Comparison of ENCODE assay signal across 10 cellular contexts in genomic region chr1:150429805-150430204, GRCh38. TPM values are rescaled to one million over a fixed set of nuclear protein-coding genes. Genes with fewer than 3 reads are reported as not detected.
DNase-seq lines count a peak whose midpoint lies in the region; ATAC-seq, FAIRE-seq and TF ChIP-seq lines count a peak whose summit lies in the region.
"Had no signal": no experiment of that assay in that cellular context is flagged by ENCODE, and none has a peak within 500 bp of the region (broad histone marks: within the 10 kb centered on the region; RNA-seq: fewer than 3 reads in every experiment).

No MANE protein-coding gene starts in this region.

- peaks cover 5% of the 10 kb centered on the region for H3K36me3 Mint-ChIP-seq in activated CD8-positive, alpha-beta T cell treated with anti-CD3 and anti-CD28 coated beads, Interleukin-2, amount 10 ng/mL, durations not matched to agents 7 days and 5 days (ENCODE audit: low read depth)

- no peaks in the 10 kb centered on the region for H3K27me3 Mint-ChIP-seq in activated CD8-positive, alpha-beta T cell treated with anti-CD3 and anti-CD28 coated beads, Interleukin-2, amount 10 ng/mL, durations not matched to agents 7 days and 5 days (ENCODE audit: low read depth)

- TF ChIP-seq POLR2A in right lobe of liver (IDR thresholded peaks at IDR 0.05) (no peak), Peyer's patch (IDR thresholded peaks at IDR 0.05) (no peak), gastrocnemius medialis (IDR thresholded peaks at IDR 0.05) (no peak)

- H3K4me1 Mint-ChIP-seq in activated CD8-positive, alpha-beta T cell treated with anti-CD3 and anti-CD28 coated beads, Interleukin-2, amount 10 ng/mL, durations not matched to agents 7 days and 5 days (ENCODE audit: low read depth), result peaks cover 11% of the 10 kb centered on the region

- CTCF ChIA-PET in activated CD8-positive, alpha-beta T cell treated with anti-CD3 and anti-CD28 coated beads, Interleukin-2, amount 10 ng/mL, durations not matched to agents 7 days and 5 days (lab: Charles Lee), result interaction anchor here (1.0 to 1.4 kb wide), 4 partner anchors 9 to 174 kb away, joined by 3 to 7 read pairs (median 4); partner anchors contain the start of gene RPRD2

- FAIRE-seq in D721Med (lab: Jason Lieb, UNC), result peak; percentile 88

- H3K27ac ChIP-seq in right lobe of liver (no peak overlapping the region), Peyer's patch (no peak overlapping the region), gastrocnemius medialis (no peak overlapping the region)

- intact Hi-C loops in right lobe of liver (cut with DNase I), result no loop called here
- intact Hi-C loops in gastrocnemius medialis (cut with DNase I; ENCODE audit: low total_unique reads), result no loop called here

- in situ Hi-C loops in gastrocnemius medialis (cut with MboI; ENCODE audit: low sequenced_read_pairs in 4 of 4), result no loop called here

- no peak overlapping the region for H3K4me3 ChIP-seq in right lobe of liver
- no peak overlapping the region for H3K4me3 ChIP-seq in Peyer's patch
- no peak overlapping the region for H3K4me3 ChIP-seq in gastrocnemius medialis

- H3K9me3 ChIP-seq in right lobe of liver (no peaks in the 10 kb centered on the region), Peyer's patch (no peaks in the 10 kb centered on the region), gastrocnemius medialis (no peaks in the 10 kb centered on the region)

- TF ChIP-seq CTCF in D721Med (IDR thresholded peaks at IDR 0.05; ENCODE audit: insufficient read depth, missing control alignments) (peak; percentile 54), right lobe of liver (IDR thresholded peaks at IDR 0.05) (peak in 2 of 4 donors; percentile 23 to 38), Peyer's patch (IDR thresholded peaks at IDR 0.05) (peak in 3 of 6 experiments; percentile 44 to 47 (median 44)), gastrocnemius medialis (IDR thresholded peaks at IDR 0.05 in 4 of 5, conservative IDR thresholded peaks at IDR 0.05 in 1 of 5) (no peak)

- POLR2A ChIA-PET in activated CD8-positive, alpha-beta T cell treated with anti-CD3 and anti-CD28 coated beads, Interleukin-2, amount 10 ng/mL, durations not matched to agents 7 days and 5 days (lab: Charles Lee), result no interaction called here

- H3K36me3 ChIP-seq in right lobe of liver, result no peaks in the 10 kb centered on the region
- no peaks in the 10 kb centered on the region for H3K36me3 ChIP-seq in Peyer's patch
- H3K36me3 ChIP-seq in gastrocnemius medialis, result no peaks in the 10 kb centered on the region

- no peak for DNase-seq in D721Med (ENCODE audit: insufficient read length, low spot score)
- DNase-seq in HT-29 (ENCODE audit: low spot score), result peak; percentile 41
- DNase-seq in activated CD8-positive, alpha-beta T cell treated with anti-CD3 and anti-CD28 coated beads, Interleukin-2, amount 10 ng/mL, durations not matched to agents 7 days and 5 days, result no peak
- DNase-seq in right lobe of liver, result no peak
- DNase-seq in Peyer's patch, result no peak
- no peak for DNase-seq in gastrocnemius medialis
- no peak for DNase-seq in NCI-H524 treated with DMSO at 0.1 percent for 48 hours (lab: John Stamatoyannopoulos, UW)
- DNase-seq: activated T-cell treated with anti-CD3 and anti-CD28 coated beads, Interleukin-2, amount 50 U/mL, for 48 hours; NCI-H446 treated with DMSO at 0.1 percent for 48 hours had no signal

- WGBS in right lobe of liver (ENCODE audit: insufficient coverage, low coverage, low lambda C conversion rate, missing lambda C conversion rate), result 42% methylated on average over 3 of the region's 3 CpGs

- no peaks in the 10 kb centered on the region for H3K9me3 Mint-ChIP-seq in activated CD8-positive, alpha-beta T cell treated with anti-CD3 and anti-CD28 coated beads, Interleukin-2, amount 10 ng/mL, durations not matched to agents 7 days and 5 days (ENCODE audit: insufficient read depth)

- H3K27me3 ChIP-seq in right lobe of liver, result no peaks in the 10 kb centered on the region
- no peaks in the 10 kb centered on the region for H3K27me3 ChIP-seq in Peyer's patch
- no peaks in the 10 kb centered on the region for H3K27me3 ChIP-seq in gastrocnemius medialis

- ATAC-seq in activated CD8-positive, alpha-beta T cell treated with anti-CD3 and anti-CD28 coated beads, Interleukin-2, amount 10 ng/mL, durations not matched to agents 7 days and 5 days, result peak; percentile 42
- peak in 3 of 4 donors; percentile 38 to 54 (median 43) for ATAC-seq in right lobe of liver
- ATAC-seq in GM19023 (IDR thresholded peaks at IDR 0.05; ENCODE audit: unreplicated experiment), result no peak
- ATAC-seq in gastrocnemius medialis, result no peak

- H3K4me1 ChIP-seq in right lobe of liver (no peaks in the 10 kb centered on the region), Peyer's patch (no peaks in the 10 kb centered on the region), gastrocnemius medialis (no peaks in the 10 kb centered on the region)

- no peak overlapping the region for H3K27ac Mint-ChIP-seq in activated CD8-positive, alpha-beta T cell treated with anti-CD3 and anti-CD28 coated beads, Interleukin-2, amount 10 ng/mL, durations not matched to agents 7 days and 5 days

- no peak overlapping the region for H3K4me3 Mint-ChIP-seq in activated CD8-positive, alpha-beta T cell treated with anti-CD3 and anti-CD28 coated beads, Interleukin-2, amount 10 ng/mL, durations not matched to agents 7 days and 5 days

RNA-seq across cellular contexts. Expression of gene TARS2, which starts 57.4 kb away (rescaled TPM):
- 19.8 and 37.7 TPM in 2 replicates for total RNA-seq in HT-29 (2014; rRNA removed; shearing (Covaris generic))
- 10 to 100 TPM; 29.8 to 33.7 TPM for total RNA-seq in activated CD8-positive, alpha-beta T cell treated with anti-CD3 and anti-CD28 coated beads, Interleukin-2, amount 10 ng/mL, durations not matched to agents 7 days and 5 days
- total RNA-seq in right lobe of liver (10 to 100 TPM; 16.1 to 32.1 (median 22.4) TPM), Peyer's patch (10 to 100 TPM in 3 of 4 donors, 1 to 10 TPM in 1; 7.7 to 15.4 (median 12.3) TPM), gastrocnemius medialis (10 to 100 TPM; 15.0 to 26.7 (median 18.4) TPM)

Comparison
In these comparisons a context has a peak if more than half of its experiments do, and no peak if none do; other contexts are left out.
1. ATAC-seq: peak in activated CD8-positive, alpha-beta T cell treated with anti-CD3 and anti-CD28 coated beads, Interleukin-2, amount 10 ng/mL, durations not matched to agents 7 days and 5 days (single experiment) and right lobe of liver (3 of 4); none in GM19023 (single experiment) and gastrocnemius medialis (0 of 2).